In the genomic region with DNA sequence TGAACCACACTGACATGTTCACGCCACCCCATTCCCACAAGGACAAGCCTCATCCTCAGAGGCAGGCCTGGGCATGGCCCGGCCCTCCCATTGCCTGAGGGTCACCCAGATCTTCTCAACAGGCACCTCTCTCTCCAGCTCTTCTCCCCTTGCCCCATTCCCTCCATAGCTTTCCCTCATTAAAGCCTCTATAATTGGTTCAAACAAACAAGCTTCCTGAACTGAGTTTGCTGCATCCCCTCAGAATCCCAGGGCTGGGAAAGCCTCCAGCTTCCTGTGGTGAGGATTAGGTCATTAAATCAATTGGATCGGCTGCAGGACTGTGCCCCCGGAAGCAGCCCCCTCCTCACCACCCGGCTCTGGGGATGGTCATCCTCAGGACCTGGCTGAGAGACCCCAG, we compare ENCODE assay signal across 9 cellular contexts. TPM values are rescaled to one million over a fixed set of nuclear protein-coding genes. Genes with fewer than 3 reads are reported as not detected.
DNase-seq lines count a peak whose midpoint lies in the region; ATAC-seq and TF ChIP-seq lines count a peak whose summit lies in the region.
"Had no signal": no experiment of that assay in that cellular context is flagged by ENCODE, and none has a peak within 500 bp of the region (broad histone marks: within the 10 kb centered on the region; RNA-seq: fewer than 3 reads in every experiment).

No MANE protein-coding gene starts in this region.

- ATAC-seq in PC-3 (no peak; the same call in 1 of the 2 replicates), GM19035 (IDR thresholded peaks at IDR 0.05; ENCODE audit: unreplicated experiment) (no peak)

- TF ChIP-seq CTCF in PC-3 (conservative IDR thresholded peaks at IDR 0.05; ENCODE audit: low read depth, low read length) (no peak), esophagus muscularis mucosa (IDR thresholded peaks at IDR 0.05) (no peak)

- H4K20me1 ChIP-seq in PC-3 (ENCODE audit: low read length), result no peaks in the 10 kb centered on the region

- POLR2A ChIA-PET in PC-3 (lab: Charles Lee; ENCODE audit: unreplicated experiment), result no interaction called here

- H2AFZ ChIP-seq in PC-3 (ENCODE audit: low read length), result no peak overlapping the region

- H3K4me3 ChIP-seq in PC-3 (ENCODE audit: low read length) (no peak overlapping the region), esophagus muscularis mucosa (no peak overlapping the region), skin epidermis (no peak overlapping the region)

- 67% methylated on average over 4 of the region's 5 CpGs for WGBS in esophagus muscularis mucosa

- intact Hi-C loops in PC-3 (cut with micrococcal nuclease) (no loop called here), esophagus muscularis mucosa (cut with DNase I) (no loop called here)

- peaks cover under 1% of the 10 kb centered on the region; the same call in 1 of the 2 replicates for H3K36me3 ChIP-seq in PC-3 (ENCODE audit: low read depth, low read length)
- H3K36me3 ChIP-seq in esophagus muscularis mucosa, result peaks cover 0 to 11% (median 0%) of the 10 kb centered on the region in 4 donors

- peaks cover 62% of the 10 kb centered on the region for H3K4me1 ChIP-seq in PC-3 (ENCODE audit: insufficient read depth, low read length)
- H3K4me1 ChIP-seq in esophagus muscularis mucosa, result peaks cover 32 to 47% (median 42%) of the 10 kb centered on the region in 4 donors

- peak; percentile 73 for DNase-seq in HPDE6-E6E7 (ENCODE audit: extremely low spot score)
- DNase-seq in PC-3, result peak; percentile 26
- no peak for DNase-seq in esophagus muscularis mucosa (ENCODE audit: extremely low spot score)
- no peak for DNase-seq in NCI-H524 (lab: John Stamatoyannopoulos, UW)
- DNase-seq in inferior parietal cortex (ENCODE audit: extremely low spot score), result no peak
- DNase-seq in AML-193 (lab: John Stamatoyannopoulos, UW), result no peak
- DNase-seq: activated CD4-positive, alpha-beta T cell treated with anti-CD3 and anti-CD28 coated beads, Interleukin-2, amount 50 U/mL, for 48 hours had no signal

- H3K9me3 ChIP-seq in PC-3 (ENCODE audit: low read length) (no peaks in the 10 kb centered on the region), esophagus muscularis mucosa (no peaks in the 10 kb centered on the region)

- H3K79me2 ChIP-seq in PC-3 (ENCODE audit: low read length), result peaks cover 34% of the 10 kb centered on the region

- no peak for TF ChIP-seq EP300 in esophagus muscularis mucosa (IDR thresholded peaks at IDR 0.05)

- H3K27me3 ChIP-seq in PC-3 (ENCODE audit: low read length) (no peaks in the 10 kb centered on the region), esophagus muscularis mucosa (no peaks in the 10 kb centered on the region)

- 0 out of 2 replicates have a peak overlapping the region, but pooled peaks have one; percentile 2 for H3K9ac ChIP-seq in PC-3 (ENCODE audit: low read length)

- H3F3A ChIP-seq in PC-3 (ENCODE audit: low read length, unreplicated experiment), result peaks cover 21% of the 10 kb centered on the region

- H3K4me2 ChIP-seq in PC-3 (ENCODE audit: low read length), result peak overlapping the region; percentile 71

- peak overlapping the region; percentile 99 for H3K27ac ChIP-seq in PC-3 (ENCODE audit: low read length)
- peak overlapping the region in 3 of 4 donors; percentile 45 to 59 (median 57) for H3K27ac ChIP-seq in esophagus muscularis mucosa (replicated peaks in 1 of 4)
- H3K27ac ChIP-seq in skin epidermis, result peak overlapping the region in 20 of 21 experiments; percentile 11 to 93 (median 84)

- H3K9me2 ChIP-seq in PC-3 (replicated peaks; ENCODE audit: low read length), result no peaks in the 10 kb centered on the region

- BruUV-seq in PC-3 (replicated peaks; lab: Mats Ljungman, UMichigan), result no TSS peak

- no peak for TF ChIP-seq POLR2A in esophagus muscularis mucosa (IDR thresholded peaks at IDR 0.05; ENCODE audit: low read depth)

- CTCF ChIA-PET in PC-3 (lab: Charles Lee), result interaction anchor here (1.7 kb wide), 1 partner anchor 23 kb away, joined by 5 read pairs; no protein-coding TSS in a partner anchor

RNA-seq across cellular contexts. Expression of gene CTNNBIP1, which starts 18.9 kb away (rescaled TPM):
- total RNA-seq in PC-3 (2014; rRNA removed), result 78.1 and 102 TPM in 2 replicates
- 10 to 100 TPM; 17.0 to 27.2 (median 23.4) TPM for total RNA-seq in esophagus muscularis mucosa

RNA-seq across cellular contexts. Expression of gene LZIC, which starts 52.0 kb away (rescaled TPM):
- total RNA-seq in PC-3 (2014; rRNA removed) (27.2 and 32.5 TPM in 2 replicates), esophagus muscularis mucosa (10 to 100 TPM; 25.4 to 30.6 (median 27.7) TPM)

RNA-seq across cellular contexts. Expression of gene NMNAT1, which starts 52.1 kb away (rescaled TPM):
- total RNA-seq in PC-3 (2014; rRNA removed), result 4.6 and 7.3 TPM in 2 replicates
- 1 to 10 TPM; 5.0 to 9.8 (median 7.4) TPM for total RNA-seq in esophagus muscularis mucosa

Comparison
In these comparisons a context has a peak if more than half of its experiments do, and no peak if none do; other contexts are left out.
1. DNase-seq: peak in HPDE6-E6E7 (single experiment) and PC-3 (single experiment); none in esophagus muscularis mucosa (single experiment), NCI-H524 (0 of 2), inferior parietal cortex (single experiment) and AML-193 (0 of 2).
2. Peak in every context shown above with its lines, with median percentiles within 50 percentile points of each other: H3K27ac ChIP-seq.